Comparison of ENCODE assay signal across 11 cellular contexts in genomic region chr2:63057249-63058148, GRCh38. TPM values are rescaled to one million over a fixed set of nuclear protein-coding genes. Genes with fewer than 3 reads are reported as not detected.
DNase-seq lines count a peak whose midpoint lies in the region; ATAC-seq and TF ChIP-seq lines count a peak whose summit lies in the region.
"Had no signal": no experiment of that assay in that cellular context is flagged by ENCODE, and none has a peak within 500 bp of the region (broad histone marks: within the 10 kb centered on the region; RNA-seq: fewer than 3 reads in every experiment).

No MANE protein-coding gene starts in this region.

- no peaks in the 10 kb centered on the region for H3K79me1 ChIP-seq in mesenchymal stem cell (replicated peaks; ENCODE audit: low read length, poor library complexity, severe bottlenecking)

- peaks cover 92 to 97% (median 97%) of the 10 kb centered on the region in 3 donors for H3K27me3 Mint-ChIP-seq in CD14-positive monocyte (ENCODE audit: low read depth in 3 of 3)
- H3K27me3 Mint-ChIP-seq in activated T-helper 17 cell treated with anti-CD3 and anti-CD28 coated beads, Interleukin-2, amount 50 U/mL, for 72 hours: peaks cover 71% of the 10 kb centered on the region

- no peak overlapping the region for H2BK120ac ChIP-seq in mesenchymal stem cell (ENCODE audit: low read depth, low read length)

- no peak overlapping the region for H3K9ac ChIP-seq in mesenchymal stem cell (ENCODE audit: low read length)

- no peak for ATAC-seq in activated T-helper 17 cell treated with anti-CD3 and anti-CD28 coated beads, Interleukin-2, amount 50 U/mL, for 72 hours (replicated peaks)
- ATAC-seq in GM18867 (IDR thresholded peaks at IDR 0.05; ENCODE audit: unreplicated experiment): no peak

- H3K27ac Mint-ChIP-seq in CD14-positive monocyte: peak overlapping the region in 1 of 7 donors; percentile 11
- H3K27ac Mint-ChIP-seq in activated T-helper 17 cell treated with anti-CD3 and anti-CD28 coated beads, Interleukin-2, amount 50 U/mL, for 72 hours: no peak overlapping the region

- H3K4me3 Mint-ChIP-seq in CD14-positive monocyte: peak overlapping the region; percentile 58 to 97
- H3K4me3 Mint-ChIP-seq in activated T-helper 17 cell treated with anti-CD3 and anti-CD28 coated beads, Interleukin-2, amount 50 U/mL, for 72 hours: peak overlapping the region; percentile 38

- peaks cover 66% of the 10 kb centered on the region for H3K4me1 Mint-ChIP-seq in CD14-positive monocyte
- peaks cover 19% of the 10 kb centered on the region for H3K4me1 Mint-ChIP-seq in activated T-helper 17 cell treated with anti-CD3 and anti-CD28 coated beads, Interleukin-2, amount 50 U/mL, for 72 hours

- H3K4me2 ChIP-seq in mesenchymal stem cell (ENCODE audit: low read length, poor library complexity, severe bottlenecking): no peak overlapping the region

- no peak overlapping the region for H4K91ac ChIP-seq in mesenchymal stem cell (ENCODE audit: low read length)

- WGBS in mesenchymal stem cell: 4% methylated on average over 24 of the region's 35 CpGs

- no peak overlapping the region for H4K8ac ChIP-seq in mesenchymal stem cell (ENCODE audit: low read length)

- no peaks in the 10 kb centered on the region for H3K9me3 ChIP-seq in mesenchymal stem cell (ENCODE audit: control insufficient read depth, low read length)
- no peaks in the 10 kb centered on the region for H3K9me3 ChIP-seq in ascending aorta
- H3K9me3 ChIP-seq: mucosa of descending colon, SJCRH30 had no signal

- H3K4ac ChIP-seq in mesenchymal stem cell (ENCODE audit: low read depth in 1 of 2, low read length in 2 of 2): no peak overlapping the region

- H2BK15ac ChIP-seq in mesenchymal stem cell (ENCODE audit: low read depth, poor library complexity, severe bottlenecking): no peak overlapping the region

- H2AFZ ChIP-seq in mesenchymal stem cell (ENCODE audit: low read depth, low read length): no peak overlapping the region

- no peak for TF ChIP-seq CTCF in CD14-positive monocyte (IDR thresholded peaks at IDR 0.05)
- TF ChIP-seq CTCF in GM06990 (IDR thresholded peaks at IDR 0.05; ENCODE audit: insufficient read depth, low read length, poor library complexity, severe bottlenecking): no peak
- no peak for TF ChIP-seq CTCF in GM10266 (IDR thresholded peaks at IDR 0.05; ENCODE audit: control insufficient read depth, insufficient read depth, low read depth, missing control alignments)
- TF ChIP-seq CTCF in ascending aorta (IDR thresholded peaks at IDR 0.05): no peak

- H3K4me1 ChIP-seq in mesenchymal stem cell (ENCODE audit: control insufficient read depth, insufficient read depth, low read depth, low read length): peaks cover 36% of the 10 kb centered on the region
- peaks cover 14 to 31% of the 10 kb centered on the region in 2 donors for H3K4me1 ChIP-seq in ascending aorta
- H3K4me1 ChIP-seq: SJCRH30 had no signal

- no peak overlapping the region for H3K23ac ChIP-seq in mesenchymal stem cell (ENCODE audit: low read length in 2 of 2)

- H2AK5ac ChIP-seq in mesenchymal stem cell (ENCODE audit: low read length, severe bottlenecking): no peak overlapping the region

- H3K27me3 ChIP-seq in GM06990 (replicated peaks; ENCODE audit: control insufficient read depth, insufficient read depth, low read length) (peaks cover 2% of the 10 kb centered on the region; the same call in 1 of the 2 replicates), mesenchymal stem cell (ENCODE audit: control insufficient read depth in 1 of 2, insufficient read depth in 1 of 2, low read length in 2 of 2) (peaks cover 79 to 98% of the 10 kb centered on the region in 2 experiments), ascending aorta (peaks cover 36% of the 10 kb centered on the region)
- H3K27me3 ChIP-seq: SJCRH30 had no signal

- intact Hi-C loops in CD14-positive monocyte (cut with micrococcal nuclease): no loop called here
- intact Hi-C loops in ascending aorta (cut with DNase I): no loop called here

- H3K36me3 ChIP-seq in GM06990 (ENCODE audit: control insufficient read depth, insufficient read depth, low read length) (no peaks in the 10 kb centered on the region), mesenchymal stem cell (ENCODE audit: control insufficient read depth in 1 of 2, insufficient read depth in 2 of 2, low read depth in 1 of 2, low read length in 2 of 2) (peaks cover 0 to 2% of the 10 kb centered on the region in 2 experiments), ascending aorta (no peaks in the 10 kb centered on the region)

- H3K18ac ChIP-seq in mesenchymal stem cell (ENCODE audit: low read depth in 1 of 2, low read length in 2 of 2): no peak overlapping the region

- no peak overlapping the region for H2BK5ac ChIP-seq in mesenchymal stem cell (ENCODE audit: low read depth, low read length, poor library complexity, severe bottlenecking)

- H3K36me3 Mint-ChIP-seq in CD14-positive monocyte: peaks cover 18 to 35% of the 10 kb centered on the region in 2 donors
- H3K36me3 Mint-ChIP-seq in activated T-helper 17 cell treated with anti-CD3 and anti-CD28 coated beads, Interleukin-2, amount 50 U/mL, for 72 hours (ENCODE audit: low read depth): peaks cover 5% of the 10 kb centered on the region

- H3K4me3 ChIP-seq in GM06990 (replicated peaks; ENCODE audit: low read depth, low read length): peak overlapping the region; percentile 32
- H3K4me3 ChIP-seq in mesenchymal stem cell (ENCODE audit: insufficient read depth in 1 of 2, low read depth in 1 of 2, low read length in 2 of 2): no peak overlapping the region
- H3K4me3 ChIP-seq in ascending aorta: no peak overlapping the region
- H3K4me3 ChIP-seq: mucosa of descending colon, SJCRH30, skin epidermis had no signal

- no peak overlapping the region for H3K14ac ChIP-seq in mesenchymal stem cell (ENCODE audit: low read length in 2 of 2)

- H3K27ac ChIP-seq in mesenchymal stem cell (ENCODE audit: low read length, poor library complexity, severe bottlenecking) (no peak overlapping the region), ascending aorta (no peak overlapping the region)
- H3K27ac ChIP-seq: SJCRH30, skin epidermis had no signal

- H2BK12ac ChIP-seq in mesenchymal stem cell (ENCODE audit: low read length in 2 of 2): no peak overlapping the region

- peaks cover 0 to 47% (median 42%) of the 10 kb centered on the region in 7 donors for H3K9me3 Mint-ChIP-seq in CD14-positive monocyte
- no peaks in the 10 kb centered on the region for H3K9me3 Mint-ChIP-seq in activated T-helper 17 cell treated with anti-CD3 and anti-CD28 coated beads, Interleukin-2, amount 50 U/mL, for 72 hours

- no peak for DNase-seq in CD14-positive monocyte (ENCODE audit: low spot score)
- peak; percentile 15 for DNase-seq in GM06990 (ENCODE audit: extremely low read depth, insufficient read length)
- DNase-seq in mesenchymal stem cell: peak; percentile 19
- DNase-seq in GM10266 (ENCODE audit: extremely low spot score): no peak
- no peak for DNase-seq in ascending aorta (ENCODE audit: low spot score in 2 of 2)
- no peak for DNase-seq in stimulated activated CD4-positive, alpha-beta T cell treated with anti-CD3 and anti-CD28 coated beads, Interleukin-2, amount 100 ng/mL, for 24 hours
- DNase-seq: SJCRH30 had no signal

RNA-seq across cellular contexts. Expression of gene OTX1, which starts 6.9 kb away (rescaled TPM):
- not detected for polyA plus RNA-seq in CD14-positive monocyte
- total RNA-seq in activated T-helper 17 cell treated with anti-CD3 and anti-CD28 coated beads, Interleukin-2, amount 50 U/mL, for 72 hours: not detected
- polyA plus RNA-seq in mesenchymal stem cell (2013, experiment 1 of 2): 0.01 TPM
- not detected for polyA plus RNA-seq in mesenchymal stem cell (2013, experiment 2 of 2)
- not detected for total RNA-seq in ascending aorta

Comparison
In these comparisons a context has a peak if more than half of its experiments do, and no peak if none do; other contexts are left out.
1. DNase-seq: peak in GM06990 (single experiment) and mesenchymal stem cell (single experiment); none in CD14-positive monocyte (single experiment), GM10266 (single experiment), ascending aorta (0 of 2) and stimulated activated CD4-positive, alpha-beta T cell treated with anti-CD3 and anti-CD28 coated beads, Interleukin-2, amount 100 ng/mL, for 24 hours (0 of 2).